9 cellular contexts compared by ENCODE assay signal in the genomic region with DNA sequence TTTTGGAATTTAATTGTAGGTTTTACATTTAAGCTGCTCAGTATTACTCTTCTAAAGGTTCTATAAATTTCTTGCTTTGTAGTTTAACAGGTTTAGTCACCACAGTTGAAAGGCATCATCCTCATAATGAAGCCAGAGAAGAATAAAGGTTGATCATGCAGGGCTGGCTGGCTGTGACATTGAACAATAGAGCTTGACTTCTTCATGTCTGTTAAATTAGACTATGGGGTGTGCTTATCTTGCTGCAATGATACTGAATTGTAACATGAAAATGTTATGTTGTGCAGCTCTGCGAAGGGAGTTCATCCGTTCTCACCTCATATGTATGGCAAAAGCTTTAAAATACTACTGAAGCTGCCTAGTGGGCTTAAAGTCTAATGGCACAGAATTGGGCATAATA.
"Had no signal": no experiment of that assay in that cellular context is flagged by ENCODE, and none has a peak within 500 bp of the region (broad histone marks: within the 10 kb centered on the region; RNA-seq: fewer than 3 reads in every experiment).

No MANE protein-coding gene starts in this region.

- H3K27ac Mint-ChIP-seq: HFFc6 had no signal

- H3K9me3 ChIP-seq: HAP-1 had no signal

- FAIRE-seq: HTR-8/SVneo, K562 had no signal

- H3K9me3 Mint-ChIP-seq: HFFc6 had no signal

- H3K4me1 ChIP-seq: HAP-1 had no signal

- H3K4me3 Mint-ChIP-seq: HFFc6 had no signal

- ATAC-seq: HCT116, K562 had no signal

- H3K4me3 ChIP-seq: HAP-1, K562 had no signal

- DNase-seq: GOT3, H7, HFFc6, IMR-90, KG1 had no signal
